Comparison of ENCODE assay signal across 1 cellular context in genomic region chr7:123675092-123675473, GRCh38.
TF ChIP-seq lines count a peak whose summit lies in the region.

No MANE protein-coding gene starts in this region.

TF ChIP-seq in SK-N-SH, 30 proteins besides CTCF, POLR2A, EP300 and RAD21 (continued from another document):
- TF ChIP-seq, protein P1, sequence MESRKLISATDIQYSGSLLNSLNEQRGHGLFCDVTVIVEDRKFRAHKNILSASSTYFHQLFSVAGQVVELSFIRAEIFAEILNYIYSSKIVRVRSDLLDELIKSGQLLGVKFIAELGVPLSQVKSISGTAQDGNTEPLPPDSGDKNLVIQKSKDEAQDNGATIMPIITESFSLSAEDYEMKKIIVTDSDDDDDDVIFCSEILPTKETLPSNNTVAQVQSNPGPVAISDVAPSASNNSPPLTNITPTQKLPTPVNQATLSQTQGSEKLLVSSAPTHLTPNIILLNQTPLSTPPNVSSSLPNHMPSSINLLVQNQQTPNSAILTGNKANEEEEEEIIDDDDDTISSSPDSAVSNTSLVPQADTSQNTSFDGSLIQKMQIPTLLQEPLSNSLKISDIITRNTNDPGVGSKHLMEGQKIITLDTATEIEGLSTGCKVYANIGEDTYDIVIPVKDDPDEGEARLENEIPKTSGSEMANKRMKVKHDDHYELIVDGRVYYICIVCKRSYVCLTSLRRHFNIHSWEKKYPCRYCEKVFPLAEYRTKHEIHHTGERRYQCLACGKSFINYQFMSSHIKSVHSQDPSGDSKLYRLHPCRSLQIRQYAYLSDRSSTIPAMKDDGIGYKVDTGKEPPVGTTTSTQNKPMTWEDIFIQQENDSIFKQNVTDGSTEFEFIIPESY (IDR thresholded peaks at IDR 0.05; ENCODE audit: borderline replicate concordance, low read depth), result no peak
- TF ChIP-seq NRF1 (IDR thresholded peaks at IDR 0.05; ENCODE audit: low read depth, low read length), result no peak
- TF ChIP-seq RFX5 (IDR thresholded peaks at IDR 0.05; ENCODE audit: low read length), result no peak
- TF ChIP-seq MAX (IDR thresholded peaks at IDR 0.05; ENCODE audit: low read depth), result no peak
